17 cellular contexts compared by ENCODE assay signal in genomic region chr10:29838529-29838928, GRCh38.
DNase-seq lines count a peak whose midpoint lies in the region; ATAC-seq and TF ChIP-seq lines count a peak whose summit lies in the region.
"Had no signal": no experiment of that assay in that cellular context is flagged by ENCODE, and none has a peak within 500 bp of the region (broad histone marks: within the 10 kb centered on the region; RNA-seq: fewer than 3 reads in every experiment).

No MANE protein-coding gene starts in this region.

- no peak overlapping the region for H3K4me3 ChIP-seq in Caco-2 (ENCODE audit: low read depth, low read length)
- H3K4me3 ChIP-seq in esophagus (ENCODE audit: low read depth in 1 of 2, low read length in 2 of 2): no peak overlapping the region
- no peak overlapping the region for H3K4me3 ChIP-seq in muscle layer of colon (ENCODE audit: low read depth in 1 of 2, low read length in 2 of 2)
- H3K4me3 ChIP-seq in suprapubic skin: no peak overlapping the region
- H3K4me3 ChIP-seq: BLaER1 treated with 17β-estradiol and CSF1 and Interleukin-3, amounts not matched to agents 10 nM and 100 nM had no signal

- DNase-seq in Caco-2 (no peak), suprapubic skin (ENCODE audit: low spot score in 2 of 2) (no peak), substantia nigra (lab: John Stamatoyannopoulos, UW) (no peak), NCI-H748 treated with DMSO at 0.1 percent for 48 hours (lab: John Stamatoyannopoulos, UW) (no peak), NCI-H1930 (lab: John Stamatoyannopoulos, UW) (no peak)
- DNase-seq: DMS 273 treated with DMSO at 0.1 percent for 48 hours, GF-D8, HFFc6, IMR-90, NCI-H1105 treated with DMSO at 0.1 percent for 48 hours, NCI-H1694 treated with DMSO at 0.1 percent for 48 hours, NCI-H526 treated with DMSO at 0.1 percent for 48 hours, SHP77 had no signal

- CTCF ChIA-PET in Caco-2 (lab: Charles Lee): no interaction called here

- no peak for ATAC-seq in GM19463 (IDR thresholded peaks at IDR 0.05; ENCODE audit: unreplicated experiment)

- H3K36me3 ChIP-seq in Caco-2 (ENCODE audit: control insufficient read depth, insufficient read depth, low read length): no peaks in the 10 kb centered on the region
- H3K36me3 ChIP-seq in esophagus (ENCODE audit: control insufficient read depth in 2 of 2, insufficient read depth in 2 of 2, low read length in 1 of 2): no peaks in the 10 kb centered on the region
- H3K36me3 ChIP-seq in muscle layer of colon (ENCODE audit: insufficient read depth, low read length): no peaks in the 10 kb centered on the region
- H3K36me3 ChIP-seq in suprapubic skin: no peaks in the 10 kb centered on the region
- H3K36me3 ChIP-seq: BLaER1 treated with 17β-estradiol and CSF1 and Interleukin-3, amounts not matched to agents 10 nM and 100 nM had no signal

- peak overlapping the region; percentile 11 for H3K27ac Mint-ChIP-seq in Caco-2 (ENCODE audit: unreplicated experiment)
- H3K27ac Mint-ChIP-seq: HFFc6 had no signal

- TF ChIP-seq POLR2A in suprapubic skin (IDR thresholded peaks at IDR 0.05): no peak

- 0 out of 2 replicates have a peak, but pooled peaks cover 5% of the 10 kb centered on the region for H3K9me3 ChIP-seq in Caco-2
- H3K9me3 ChIP-seq in esophagus (ENCODE audit: control insufficient read depth in 2 of 2, insufficient read depth in 1 of 2, low read depth in 1 of 2, low read length in 1 of 2): no peaks in the 10 kb centered on the region
- no peaks in the 10 kb centered on the region for H3K9me3 ChIP-seq in muscle layer of colon (ENCODE audit: low read length)
- no peaks in the 10 kb centered on the region for H3K9me3 ChIP-seq in suprapubic skin

- peak overlapping the region; percentile 35 for H3K9ac ChIP-seq in muscle layer of colon (ENCODE audit: low read length)
- H3K9ac ChIP-seq: BLaER1 treated with 17β-estradiol and CSF1 and Interleukin-3, amounts not matched to agents 10 nM and 100 nM had no signal

- no peak for TF ChIP-seq CTCF in Caco-2 (IDR thresholded peaks at IDR 0.05; ENCODE audit: insufficient read depth in 1 of 2, low read depth in 1 of 2, low read length in 1 of 2, severe bottlenecking in 1 of 2, unreplicated experiment in 1 of 2)
- no peak for TF ChIP-seq CTCF in suprapubic skin (IDR thresholded peaks at IDR 0.05)

- H3K27me3 ChIP-seq in Caco-2 (replicated peaks; ENCODE audit: control insufficient read depth, insufficient read depth, low read length): no peaks in the 10 kb centered on the region
- H3K27me3 ChIP-seq in esophagus (ENCODE audit: control insufficient read depth in 1 of 2, insufficient read depth in 2 of 2, low read length in 2 of 2): no peaks in the 10 kb centered on the region
- no peaks in the 10 kb centered on the region for H3K27me3 ChIP-seq in muscle layer of colon (ENCODE audit: control insufficient read depth in 1 of 2, insufficient read depth in 2 of 2, low read length in 2 of 2)
- H3K27me3 ChIP-seq in suprapubic skin: no peaks in the 10 kb centered on the region
- H3K27me3 ChIP-seq: BLaER1 treated with 17β-estradiol and CSF1 and Interleukin-3, amounts not matched to agents 10 nM and 100 nM had no signal

- H3K27me3 Mint-ChIP-seq in Caco-2 (ENCODE audit: insufficient read depth, unreplicated experiment): no peaks in the 10 kb centered on the region

- intact Hi-C loops in Caco-2 (cut with micrococcal nuclease; ENCODE audit: unreplicated experiment): no loop called here

- POLR2A ChIA-PET in Caco-2 (lab: Charles Lee): no interaction called here

- H3K36me3 Mint-ChIP-seq in Caco-2 (ENCODE audit: insufficient read depth, unreplicated experiment): no peaks in the 10 kb centered on the region

- peaks cover 53% of the 10 kb centered on the region for H3K4me1 ChIP-seq in Caco-2
- H3K4me1 ChIP-seq in esophagus (ENCODE audit: control insufficient read depth in 2 of 2, insufficient read depth in 2 of 2, low read length in 1 of 2): peaks cover 2 to 21% of the 10 kb centered on the region in 2 donors
- peaks cover 68% of the 10 kb centered on the region for H3K4me1 ChIP-seq in muscle layer of colon (ENCODE audit: insufficient read depth, low read length)
- H3K4me1 ChIP-seq in suprapubic skin: peaks cover 44% of the 10 kb centered on the region

- peak overlapping the region; percentile 86 to 95 for H3K27ac ChIP-seq in esophagus (ENCODE audit: low read depth in 2 of 2, low read length in 1 of 2)
- H3K27ac ChIP-seq in muscle layer of colon (ENCODE audit: low read depth, low read length): peak overlapping the region; percentile 94
- H3K27ac ChIP-seq in suprapubic skin: peak overlapping the region; percentile 83
- H3K27ac ChIP-seq in substantia nigra (ENCODE audit: low read depth, low read length, poor library complexity, severe bottlenecking): no peak overlapping the region
- H3K27ac ChIP-seq: BLaER1 treated with 17β-estradiol and CSF1 and Interleukin-3, amounts not matched to agents 10 nM and 100 nM had no signal

- H3K4me1 Mint-ChIP-seq in Caco-2 (ENCODE audit: low read depth, unreplicated experiment): peaks cover 61% of the 10 kb centered on the region

- TF ChIP-seq EP300 in suprapubic skin (IDR thresholded peaks at IDR 0.05): peak; percentile 76

- no peak overlapping the region for H3K4me3 Mint-ChIP-seq in Caco-2 (ENCODE audit: unreplicated experiment)
- H3K4me3 Mint-ChIP-seq: HFFc6 had no signal

- H3K9me3 Mint-ChIP-seq in Caco-2 (ENCODE audit: unreplicated experiment): no peaks in the 10 kb centered on the region
- H3K9me3 Mint-ChIP-seq: HFFc6 had no signal

- WGBS in esophagus, 2 donors: 62 to 69% methylated on average over 5 of the region's 5 CpGs
- 76% methylated on average over 5 of the region's 5 CpGs for WGBS in suprapubic skin

- no TSS peak for BruUV-seq in Caco-2 (replicated peaks; lab: Mats Ljungman, UMichigan)
